18 cellular contexts compared by ENCODE assay signal in the genomic region with DNA sequence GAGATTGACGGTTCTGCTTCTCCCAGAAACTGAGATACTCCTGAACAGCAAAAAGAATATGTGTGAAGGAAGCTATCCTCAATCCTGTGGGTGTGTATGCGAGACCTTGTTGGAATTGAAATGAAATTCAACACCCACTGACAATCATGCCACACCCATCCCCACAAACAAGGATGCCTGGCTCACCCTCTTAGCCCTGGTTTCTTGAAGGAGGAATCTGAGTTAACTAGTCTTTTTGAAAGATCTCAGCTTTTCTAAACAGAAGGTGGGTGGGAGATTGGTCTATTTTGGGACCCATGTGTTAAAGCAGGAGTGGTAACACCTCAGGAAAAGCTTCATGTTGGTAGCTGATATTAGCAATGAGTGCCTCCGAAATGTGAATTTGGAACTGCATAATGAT.
"Had no signal": no experiment of that assay in that cellular context is flagged by ENCODE, and none has a peak within 500 bp of the region (broad histone marks: within the 10 kb centered on the region; RNA-seq: fewer than 3 reads in every experiment).

No MANE protein-coding gene starts in this region.

- H3K27ac Mint-ChIP-seq: mesothelial cell of epicardium had no signal

- H3K4me3 Mint-ChIP-seq: mesothelial cell of epicardium had no signal

- DNase-seq: dermis blood vessel endothelial cell; dorsolateral prefrontal cortex; effector CD4-positive, alpha-beta T cell; effector memory CD4-positive, alpha-beta T cell; foreskin keratinocyte; heart right ventricle; hippocampal formation; islet precursor cell; kidney; kidney glomerular epithelial cell; left colon; left lung; left ventricle myocardium superior; lower lobe of right lung; mesenchymal stem cell; mucosa of descending colon had no signal

- H3K36me3 Mint-ChIP-seq: mesothelial cell of epicardium had no signal

- ATAC-seq: foreskin keratinocyte, gastroesophageal sphincter, heart right ventricle, left colon, left lung, left ventricle myocardium superior, lower lobe of right lung, mucosa of descending colon had no signal

- H3K4me1 Mint-ChIP-seq: mesothelial cell of epicardium had no signal
